Comparison of ENCODE assay signal across 9 cellular contexts in genomic region chr12:65171870-65172269, GRCh38. TPM values are rescaled to one million over a fixed set of nuclear protein-coding genes. Genes with fewer than 3 reads are reported as not detected.
DNase-seq lines count a peak whose midpoint lies in the region; ATAC-seq and TF ChIP-seq lines count a peak whose summit lies in the region.
"Had no signal": no experiment of that assay in that cellular context is flagged by ENCODE, and none has a peak within 500 bp of the region (broad histone marks: within the 10 kb centered on the region; RNA-seq: fewer than 3 reads in every experiment).

No MANE protein-coding gene starts in this region.

- peak overlapping the region; percentile 98 for H3K4me2 ChIP-seq in H9 (ENCODE audit: insufficient read depth, insufficient read length, low read length)

- H3K27me3 Mint-ChIP-seq in H9 (ENCODE audit: low read depth): peaks cover 21% of the 10 kb centered on the region
- H3K27me3 Mint-ChIP-seq in activated naive CD8-positive, alpha-beta T cell treated with anti-CD3 and anti-CD28 coated beads, Interleukin-2, amount 50 U/mL, for 24 hours: no peaks in the 10 kb centered on the region

- peaks cover 16 to 23% of the 10 kb centered on the region in 2 experiments for H3K4me1 Mint-ChIP-seq in H9
- peaks cover 34% of the 10 kb centered on the region for H3K4me1 Mint-ChIP-seq in activated naive CD8-positive, alpha-beta T cell treated with anti-CD3 and anti-CD28 coated beads, Interleukin-2, amount 50 U/mL, for 24 hours

- H3K27me3 ChIP-seq in H9 (ENCODE audit: insufficient read depth, low read length): no peaks in the 10 kb centered on the region
- no peaks in the 10 kb centered on the region for H3K27me3 ChIP-seq in right lobe of liver
- H3K27me3 ChIP-seq: pancreas had no signal

- peak overlapping the region; percentile 91 to 97 for H3K4me3 Mint-ChIP-seq in H9
- peak overlapping the region; percentile 97 for H3K4me3 Mint-ChIP-seq in activated naive CD8-positive, alpha-beta T cell treated with anti-CD3 and anti-CD28 coated beads, Interleukin-2, amount 50 U/mL, for 24 hours

- no peak overlapping the region for H2BK12ac ChIP-seq in H9 (ENCODE audit: insufficient read length, low read depth, low read length)

- TF ChIP-seq POLR2A in right lobe of liver (IDR thresholded peaks at IDR 0.05): no peak

- no peak overlapping the region for H2BK15ac ChIP-seq in H9 (ENCODE audit: low read depth, low read length)

- no peak overlapping the region for H2BK5ac ChIP-seq in H9 (ENCODE audit: insufficient read length, low read length)

- H4K20me1 ChIP-seq in H9 (ENCODE audit: control insufficient read depth, insufficient read depth, insufficient read length): no peaks in the 10 kb centered on the region

- H3K36me3 Mint-ChIP-seq in H9 (ENCODE audit: insufficient read depth in 1 of 3, low read depth in 3 of 3): peaks cover 5 to 8% (median 7%) of the 10 kb centered on the region in 3 experiments; a peak in 5 of 7 replicates
- peaks cover 19% of the 10 kb centered on the region for H3K36me3 Mint-ChIP-seq in activated naive CD8-positive, alpha-beta T cell treated with anti-CD3 and anti-CD28 coated beads, Interleukin-2, amount 50 U/mL, for 24 hours (ENCODE audit: low read depth)

- no peak overlapping the region for H2BK120ac ChIP-seq in H9 (ENCODE audit: low read depth, low read length, poor library complexity, severe bottlenecking)

- H4K5ac ChIP-seq in H9 (ENCODE audit: insufficient read length, low read depth, low read length): no peak overlapping the region

- intact Hi-C loops in right lobe of liver (cut with DNase I): no loop called here

- no peak overlapping the region for H3K23ac ChIP-seq in H9 (ENCODE audit: insufficient read length, low read depth, low read length)

- peaks cover 5 to 12% of the 10 kb centered on the region in 2 experiments; a peak in 4 of 5 replicates for H3K9me3 Mint-ChIP-seq in H9
- H3K9me3 Mint-ChIP-seq in activated naive CD8-positive, alpha-beta T cell treated with anti-CD3 and anti-CD28 coated beads, Interleukin-2, amount 50 U/mL, for 24 hours: no peaks in the 10 kb centered on the region

- no peak overlapping the region for H3K27ac Mint-ChIP-seq in H9
- no peak overlapping the region for H3K27ac Mint-ChIP-seq in activated naive CD8-positive, alpha-beta T cell treated with anti-CD3 and anti-CD28 coated beads, Interleukin-2, amount 50 U/mL, for 24 hours

- H3K79me2 ChIP-seq in H9 (ENCODE audit: insufficient read depth, low read length): peaks cover 25% of the 10 kb centered on the region

- no peak overlapping the region for H2AFZ ChIP-seq in H9 (ENCODE audit: low read length)

- no peaks in the 10 kb centered on the region; the same call in 1 of the 2 replicates for H3K4me1 ChIP-seq in H9 (ENCODE audit: insufficient read depth, low read length)
- H3K4me1 ChIP-seq in right lobe of liver: peaks cover 0 to 40% (median 13%) of the 10 kb centered on the region in 4 donors

- no peak overlapping the region for H4K8ac ChIP-seq in H9 (replicated peaks; ENCODE audit: insufficient read length, low read depth, low read length)

- H3K27ac ChIP-seq in H9 (ENCODE audit: insufficient read length, low read depth, low read length) (no peak overlapping the region), right lobe of liver (no peak overlapping the region)
- H3K27ac ChIP-seq: pancreas had no signal

- H3T11ph ChIP-seq in H9 (ENCODE audit: low read length): no peak overlapping the region

- H3K79me1 ChIP-seq in H9 (ENCODE audit: insufficient read depth, low read depth, low read length, poor library complexity, severe bottlenecking): peaks cover 8% of the 10 kb centered on the region

- peaks cover 16% of the 10 kb centered on the region for H3K23me2 ChIP-seq in H9 (ENCODE audit: insufficient read length, low read depth, low read length, poor library complexity, severe bottlenecking)

- H3K4me3 ChIP-seq in AG04449 (ENCODE audit: low read depth, low read length) (peak overlapping the region; percentile 89), right lobe of liver (peak overlapping the region in 2 of 3 donors; percentile 88 to 94)

- no peaks in the 10 kb centered on the region for H3K36me3 ChIP-seq in right lobe of liver
- H3K36me3 ChIP-seq: pancreas had no signal

- TF ChIP-seq CTCF in AG04449 (IDR thresholded peaks at IDR 0.05; ENCODE audit: insufficient read depth, low read length, missing control alignments) (no peak), H9 (conservative IDR thresholded peaks at IDR 0.05) (no peak), right lobe of liver (IDR thresholded peaks at IDR 0.05) (no peak)

- no peak overlapping the region for H3K18ac ChIP-seq in H9 (ENCODE audit: insufficient read length, low read depth, low read length)

- CTCF ChIA-PET in AG04449 (lab: Yijun Ruan, JAX): interaction anchor here (1.0 to 2.6 kb wide), 3 partner anchors 10 to 286 kb away, joined by 3 to 11 read pairs (median 4); no protein-coding TSS in a partner anchor

- no peak for DNase-seq in AG04449 (ENCODE audit: low read depth, low spot score)
- DNase-seq in H9: no peak
- no peak for DNase-seq in activated naive CD8-positive, alpha-beta T cell treated with anti-CD3 and anti-CD28 coated beads, Interleukin-2, amount 50 U/mL, for 24 hours
- no peak for DNase-seq in right lobe of liver
- no peak for DNase-seq in activated CD8-positive, alpha-beta memory T cell treated with anti-CD3 and anti-CD28 coated beads, Interleukin-2, amount 50 U/mL, for 48 hours
- no peak for DNase-seq in HK-2 (ENCODE audit: unreplicated experiment)
- DNase-seq: pancreas had no signal

- no peak overlapping the region for H3K9ac ChIP-seq in H9 (ENCODE audit: extremely low read depth, insufficient read length, low read length)

- no peak overlapping the region for H2BK20ac ChIP-seq in H9 (ENCODE audit: low read depth, low read length, poor library complexity, severe bottlenecking)

- no peak overlapping the region for H2AK5ac ChIP-seq in H9 (ENCODE audit: insufficient read length, low read length)

- ATAC-seq in activated naive CD8-positive, alpha-beta T cell treated with anti-CD3 and anti-CD28 coated beads, Interleukin-2, amount 50 U/mL, for 24 hours: no peak
- no peak for ATAC-seq in right lobe of liver
- ATAC-seq in GM21529 (IDR thresholded peaks at IDR 0.05; ENCODE audit: unreplicated experiment): no peak
- ATAC-seq in HG03457 (IDR thresholded peaks at IDR 0.05; ENCODE audit: unreplicated experiment): no peak
- ATAC-seq: pancreas had no signal

- POLR2A ChIA-PET in AG04449 (lab: Yijun Ruan, JAX): interaction anchor here (0.7 kb wide), 1 partner anchor 1270 kb away, joined by 4 read pairs; no protein-coding TSS in a partner anchor

- no CpG with 5 or more reads among the region's 3 CpGs for WGBS in H9 (ENCODE audit: extremely low coverage, insufficient read length, low lambda C conversion rate)
- 51% methylated on average over 3 of the region's 3 CpGs for WGBS in right lobe of liver (ENCODE audit: insufficient coverage, low coverage, low lambda C conversion rate, missing lambda C conversion rate)

- no peaks in the 10 kb centered on the region for H3K9me3 ChIP-seq in H9 (ENCODE audit: control insufficient read depth, low read depth, low read length)
- no peaks in the 10 kb centered on the region for H3K9me3 ChIP-seq in right lobe of liver
- H3K9me3 ChIP-seq: pancreas had no signal

- H4K91ac ChIP-seq in H9 (ENCODE audit: insufficient read length, low read depth, low read length): no peak overlapping the region

- H3K4ac ChIP-seq in H9 (ENCODE audit: low read depth, low read length): no peak overlapping the region

- no peak overlapping the region for H3K56ac ChIP-seq in H9 (ENCODE audit: insufficient read length, low read depth, low read length)

- H3K14ac ChIP-seq in H9 (ENCODE audit: insufficient read depth, low read length): no peak overlapping the region

RNA-seq across cellular contexts. Expression of gene LEMD3, which starts 2.5 kb away (rescaled TPM):
- total RNA-seq in H9 (2021) (38.1 and 38.3 TPM in 2 replicates), right lobe of liver (10 to 100 TPM in 4 of 6 experiments, 1 to 10 TPM in 2; 8.6 to 19.0 (median 11.6) TPM)

RNA-seq across cellular contexts. Expression of gene WIF1, which starts 50.8 kb away (rescaled TPM):
- 0.42 and 0.98 TPM in 2 replicates for total RNA-seq in H9 (2021)
- total RNA-seq in right lobe of liver: not detected
